1 cellular context compared by ENCODE assay signal in genomic region chr12:96534339-96534738, GRCh38.
TF ChIP-seq lines count a peak whose summit lies in the region.

No MANE protein-coding gene starts in this region.

TF ChIP-seq in HepG2, 621 proteins besides CTCF, POLR2A, EP300 and RAD21 (continued from another document and continues in another):
- no peak for TF ChIP-seq NR0B2 (CRISPR knock-in tag; IDR thresholded peaks at IDR 0.05)
- TF ChIP-seq EEA1 (CRISPR knock-in tag; IDR thresholded peaks at IDR 0.05; ENCODE audit: borderline replicate concordance): no peak
- no peak for TF ChIP-seq GFI1 (CRISPR knock-in tag; IDR thresholded peaks at IDR 0.05; ENCODE audit: borderline replicate concordance)
- no peak for TF ChIP-seq ZBTB20 (CRISPR knock-in tag; IDR thresholded peaks at IDR 0.05; ENCODE audit: borderline replicate concordance, low read depth)
- no peak for TF ChIP-seq MEF2D (CRISPR knock-in tag; IDR thresholded peaks at IDR 0.05)
- TF ChIP-seq RXRB (CRISPR knock-in tag; IDR thresholded peaks at IDR 0.05; ENCODE audit: borderline replicate concordance): 0 out of 2 replicates have a peak, but pooled peaks have one; percentile 25
- no peak for TF ChIP-seq ZNF713 (CRISPR knock-in tag; IDR thresholded peaks at IDR 0.05)
- TF ChIP-seq TCF7 (IDR thresholded peaks at IDR 0.05; ENCODE audit: low read depth): peak; percentile 34; the same call in 1 of the 2 replicates
- TF ChIP-seq RARA (CRISPR knock-in tag; IDR thresholded peaks at IDR 0.05): peak; percentile 73
- no peak for TF ChIP-seq ZNF142 (CRISPR knock-in tag; IDR thresholded peaks at IDR 0.05)
- peak; percentile 73 for TF ChIP-seq ARID5B (CRISPR knock-in tag; IDR thresholded peaks at IDR 0.05)
- TF ChIP-seq FLYWCH1 (CRISPR knock-in tag; IDR thresholded peaks at IDR 0.05): no peak
- TF ChIP-seq PAXIP1 (CRISPR knock-in tag; conservative IDR thresholded peaks at IDR 0.05): peak; percentile 70
- TF ChIP-seq RXRA (CRISPR knock-in tag; IDR thresholded peaks at IDR 0.05): no peak
- peak; percentile 32; the same call in 1 of the 2 replicates for TF ChIP-seq HNF4G (IDR thresholded peaks at IDR 0.05; ENCODE audit: borderline replicate concordance, low read depth, low read length)
- no peak for TF ChIP-seq HNF4G (CRISPR knock-in tag; IDR thresholded peaks at IDR 0.05; ENCODE audit: borderline replicate concordance, low read depth)
- no peak for TF ChIP-seq PAWR (CRISPR knock-in tag; IDR thresholded peaks at IDR 0.05; ENCODE audit: borderline replicate concordance)
- TF ChIP-seq ZSCAN12 (CRISPR knock-in tag; IDR thresholded peaks at IDR 0.05): no peak
- 0 out of 2 replicates have a peak, but pooled peaks have one; percentile 12 for TF ChIP-seq CEBPG (CRISPR knock-in tag; IDR thresholded peaks at IDR 0.05)
- TF ChIP-seq GMEB2 (CRISPR knock-in tag; IDR thresholded peaks at IDR 0.05; ENCODE audit: low read depth): no peak
- TF ChIP-seq DBP (CRISPR knock-in tag; IDR thresholded peaks at IDR 0.05; ENCODE audit: not compliant biosample characterization): no peak
- no peak for TF ChIP-seq ZNF496 (CRISPR knock-in tag; IDR thresholded peaks at IDR 0.05; ENCODE audit: insufficient replicate concordance)
- TF ChIP-seq GTF3A (CRISPR knock-in tag; conservative IDR thresholded peaks at IDR 0.05): no peak
- peak; percentile 52; the same call in 1 of the 2 replicates for TF ChIP-seq FOSL1 (CRISPR knock-in tag; IDR thresholded peaks at IDR 0.05; ENCODE audit: borderline replicate concordance)
- TF ChIP-seq U2AF1 (optimal IDR thresholded peaks at IDR 0.05; ENCODE audit: low read depth, low read length): no peak
- no peak for TF ChIP-seq ZHX2 (IDR thresholded peaks at IDR 0.05; ENCODE audit: low read depth)
- TF ChIP-seq ZHX2 (CRISPR knock-in tag; IDR thresholded peaks at IDR 0.05; ENCODE audit: borderline replicate concordance): no peak
- no peak for TF ChIP-seq SMARCE1 (IDR thresholded peaks at IDR 0.05; ENCODE audit: borderline replicate concordance)
- TF ChIP-seq RNF2 (conservative IDR thresholded peaks at IDR 0.05; ENCODE audit: low read depth): no peak
- no peak for TF ChIP-seq TMF1 (CRISPR knock-in tag; IDR thresholded peaks at IDR 0.05; ENCODE audit: low read depth)
- no peak for TF ChIP-seq DNMT1 (CRISPR knock-in tag; IDR thresholded peaks at IDR 0.05)
- TF ChIP-seq CREB3 (CRISPR knock-in tag; IDR thresholded peaks at IDR 0.05): no peak
- TF ChIP-seq SP4 (CRISPR knock-in tag; IDR thresholded peaks at IDR 0.05): no peak
- peak; percentile 68; the same call in 1 of the 2 replicates for TF ChIP-seq MEIS1 (CRISPR knock-in tag; IDR thresholded peaks at IDR 0.05; ENCODE audit: borderline replicate concordance)
- TF ChIP-seq FOXA1 (IDR thresholded peaks at IDR 0.05): no peak
- peak; percentile 73 for TF ChIP-seq FOXA1 (CRISPR knock-in tag; IDR thresholded peaks at IDR 0.05)
